In the genomic region with DNA sequence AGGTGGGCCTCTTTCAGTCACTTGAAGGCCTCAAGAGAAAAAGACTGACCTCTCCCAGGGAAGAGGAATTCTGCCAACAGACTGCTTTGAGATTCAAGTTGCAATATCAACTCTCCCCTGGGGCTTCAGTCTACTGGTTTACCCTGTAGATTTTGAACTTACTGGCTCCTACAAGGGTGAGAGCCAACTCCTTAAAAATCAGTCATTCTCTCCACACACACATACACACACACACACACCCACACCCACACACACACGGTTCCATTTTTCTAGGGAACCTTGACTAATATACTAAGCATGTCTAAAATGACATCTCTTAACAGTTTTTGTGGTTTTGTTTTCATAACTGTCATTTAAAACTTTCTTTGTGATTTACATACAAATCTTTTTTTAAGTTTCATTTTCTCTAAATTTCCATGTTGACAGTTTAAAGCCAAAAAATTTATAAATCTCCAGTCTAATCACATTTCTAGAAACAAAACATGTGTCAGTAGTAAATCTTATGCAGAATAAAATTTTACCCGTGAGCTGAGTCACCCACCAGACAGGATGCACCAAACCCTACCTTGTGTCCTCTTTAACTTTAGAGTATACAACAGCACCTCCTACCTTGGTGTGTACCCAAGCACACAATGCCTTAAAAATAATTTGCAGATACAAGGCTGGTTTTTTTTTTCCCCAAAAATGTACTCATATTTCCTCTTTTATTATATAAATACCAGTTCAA, we compare ENCODE assay signal across 11 cellular contexts.
DNase-seq lines count a peak whose midpoint lies in the region; ATAC-seq, FAIRE-seq and TF ChIP-seq lines count a peak whose summit lies in the region.
"Had no signal": no experiment of that assay in that cellular context is flagged by ENCODE, and none has a peak within 500 bp of the region (broad histone marks: within the 10 kb centered on the region; RNA-seq: fewer than 3 reads in every experiment).

No MANE protein-coding gene starts in this region.

- H3K4me3 ChIP-seq in SK-N-SH (ENCODE audit: low read depth in 2 of 2, low read length in 1 of 2) (no peak overlapping the region), H1 (ENCODE audit: extremely low read depth in 1 of 4, insufficient read depth in 2 of 4, low read depth in 3 of 4, low read length in 4 of 4) (no peak overlapping the region)
- H3K4me3 ChIP-seq: BLaER1, SJCRH30 had no signal

- peaks cover 3% of the 10 kb centered on the region for H3F3A ChIP-seq in SK-N-SH (replicated peaks; ENCODE audit: insufficient read depth)

- no peak overlapping the region for H3K4me2 ChIP-seq in SK-N-SH
- H3K4me2 ChIP-seq in H1 (ENCODE audit: insufficient read depth in 1 of 2, low read depth in 2 of 2, low read length in 2 of 2), result no peak overlapping the region
- H3K4me2 ChIP-seq: BLaER1 had no signal

- TF ChIP-seq EP300 in SK-N-SH (IDR thresholded peaks at IDR 0.05; ENCODE audit: borderline replicate concordance in 1 of 2, low read depth in 1 of 2, low read length in 1 of 2) (no peak), H1 (IDR thresholded peaks at IDR 0.05; ENCODE audit: borderline replicate concordance in 1 of 2, low read depth in 2 of 2, low read length in 2 of 2) (no peak)

- H3K23me2 ChIP-seq in H1 (ENCODE audit: low read depth, low read length), result no peaks in the 10 kb centered on the region

- H2AFZ ChIP-seq in SK-N-SH (ENCODE audit: low read depth), result no peak overlapping the region
- peak overlapping the region; percentile 29; the same call in 1 of the 2 replicates for H2AFZ ChIP-seq in H1 (ENCODE audit: low read length)

- CTCF ChIA-PET in SK-N-SH (lab: Yijun Ruan, JAX), result no interaction called here
- CTCF ChIA-PET in H1 (lab: Charles Lee; ENCODE audit: partially characterized antibody), result interaction anchor here (0.6 to 1.0 kb wide), 2 partner anchors 73 to 76 kb away, joined by 3 read pairs; no protein-coding TSS in a partner anchor

- H4K20me1 ChIP-seq in SK-N-SH (ENCODE audit: insufficient read depth), result no peaks in the 10 kb centered on the region
- no peaks in the 10 kb centered on the region for H4K20me1 ChIP-seq in H1 (replicated peaks in 1 of 2; ENCODE audit: control insufficient read depth in 1 of 2, insufficient read depth in 2 of 2, low read length in 2 of 2)
- H4K20me1 ChIP-seq: BLaER1 had no signal

- H3K79me1 ChIP-seq in H1 (ENCODE audit: low read depth, low read length), result no peaks in the 10 kb centered on the region

- H2BK120ac ChIP-seq in H1 (replicated peaks; ENCODE audit: low read depth, low read length), result no peak overlapping the region

- H3K14ac ChIP-seq in H1 (ENCODE audit: insufficient read length), result no peak overlapping the region

- H3K9ac ChIP-seq in SK-N-SH, result no peak overlapping the region
- no peak overlapping the region for H3K9ac ChIP-seq in H1 (replicated peaks in 1 of 4; ENCODE audit: extremely low read depth in 1 of 4, low read depth in 3 of 4, low read length in 3 of 4)
- H3K9ac ChIP-seq: BLaER1 had no signal

- no peaks in the 10 kb centered on the region for H3K9me3 ChIP-seq in SK-N-SH
- H3K9me3 ChIP-seq in H1 (ENCODE audit: insufficient read depth in 2 of 2, low read depth in 1 of 2, low read length in 1 of 2), result no peaks in the 10 kb centered on the region
- H3K9me3 ChIP-seq: BLaER1, SJCRH30 had no signal

- no peak overlapping the region for H4K8ac ChIP-seq in H1 (ENCODE audit: extremely low read depth, insufficient read depth, low read length)

- H3K36me3 ChIP-seq in SK-N-SH (replicated peaks in 1 of 2; ENCODE audit: control insufficient read depth in 1 of 2, insufficient read depth in 2 of 2, low read length in 1 of 2), result no peaks in the 10 kb centered on the region
- H3K36me3 ChIP-seq in H1 (ENCODE audit: control insufficient read depth in 2 of 4, insufficient read depth in 4 of 4, low read length in 3 of 4), result no peaks in the 10 kb centered on the region
- H3K36me3 ChIP-seq: BLaER1, SJCRH30 had no signal

- no peaks in the 10 kb centered on the region for H3K79me2 ChIP-seq in SK-N-SH (ENCODE audit: insufficient read depth)
- no peaks in the 10 kb centered on the region for H3K79me2 ChIP-seq in H1 (ENCODE audit: control insufficient read depth in 1 of 2, insufficient read depth in 2 of 2, low read length in 2 of 2)

- ATAC-seq in activated naive CD4-positive, alpha-beta T cell treated with anti-CD3 and anti-CD28 coated beads, Interleukin-2, amount 50 U/mL, for 72 hours, result peak; percentile 57 to 86
- no peak for ATAC-seq in HG02588 (IDR thresholded peaks at IDR 0.05; ENCODE audit: unreplicated experiment)

- FAIRE-seq in H1 (lab: Jason Lieb, UNC), result no peak

- H2BK15ac ChIP-seq in H1 (ENCODE audit: low read length), result no peak overlapping the region

- TF ChIP-seq RAD21 in SK-N-SH (IDR thresholded peaks at IDR 0.05; ENCODE audit: low read length) (no peak), H1 (IDR thresholded peaks at IDR 0.05 in 1 of 2, conservative IDR thresholded peaks at IDR 0.05 in 1 of 2; ENCODE audit: low read depth in 2 of 2, low read length in 2 of 2) (no peak)

- H3K4me1 ChIP-seq in SK-N-SH (ENCODE audit: control insufficient read depth in 1 of 2, insufficient read depth in 2 of 2, low read depth in 1 of 2, low read length in 1 of 2) (no peaks in the 10 kb centered on the region), H1 (replicated peaks in 1 of 4; ENCODE audit: control insufficient read depth in 3 of 4, insufficient read depth in 4 of 4, low read length in 3 of 4) (no peaks in the 10 kb centered on the region)
- H3K4me1 ChIP-seq: BLaER1, SJCRH30 had no signal

- H3K27ac ChIP-seq in SK-N-SH (ENCODE audit: low read depth in 2 of 2, low read length in 1 of 2) (no peak overlapping the region), H1 (ENCODE audit: low read depth, low read length) (no peak overlapping the region)
- H3K27ac ChIP-seq: BLaER1, SJCRH30 had no signal

- no peak overlapping the region for H3K18ac ChIP-seq in H1 (ENCODE audit: extremely low read depth, low read length)

- H2BK12ac ChIP-seq in H1 (ENCODE audit: low read depth, low read length), result no peak overlapping the region

- no peak overlapping the region for H4K91ac ChIP-seq in H1 (replicated peaks; ENCODE audit: insufficient read length, low read length)

- no peaks in the 10 kb centered on the region for H3K27me3 ChIP-seq in SK-N-SH (ENCODE audit: insufficient read depth)
- H3K27me3 ChIP-seq in H1 (replicated peaks in 1 of 4; ENCODE audit: control insufficient read depth in 3 of 4, extremely low read depth in 1 of 4, insufficient read depth in 3 of 4, low read length in 3 of 4), result no peaks in the 10 kb centered on the region
- H3K27me3 ChIP-seq: BLaER1, SJCRH30 had no signal

- no peak overlapping the region for H3K27ac Mint-ChIP-seq in activated naive CD4-positive, alpha-beta T cell treated with anti-CD3 and anti-CD28 coated beads, Interleukin-2, amount 50 U/mL, for 72 hours
- H3K27ac Mint-ChIP-seq in stimulated activated naive CD8-positive, alpha-beta T cell treated with anti-CD3 and anti-CD28 coated beads, Interleukin-15, Interleukin-2, amounts not matched to agents 100 ng/mL and 50 ng/mL, for 24 hours, result peak overlapping the region; percentile 75

- 23% methylated on average over 2 of the region's 2 CpGs for WGBS in SK-N-SH (ENCODE audit: low lambda C conversion rate)
- WGBS in H1 (ENCODE audit: extremely low coverage in 1 of 2, insufficient coverage in 1 of 2, insufficient read length in 1 of 2, insufficient replicate concordance in 2 of 2, low coverage in 1 of 2, low lambda C conversion rate in 2 of 2, missing lambda C conversion rate in 1 of 2), 2 experiments, result 75% methylated on average over 2 of the region's 2 CpGs; no CpG with 5 or more reads in 1 of the 2 experiments

- H3K23ac ChIP-seq in H1 (ENCODE audit: insufficient read length), result no peak overlapping the region

- H2AK5ac ChIP-seq in H1 (ENCODE audit: low read depth, low read length), result no peak overlapping the region

- no peak for TF ChIP-seq POLR2A in H1 (IDR thresholded peaks at IDR 0.05; ENCODE audit: control extremely low read depth in 1 of 2, low read depth in 2 of 2, low read length in 2 of 2)

- no peak for DNase-seq in activated naive CD4-positive, alpha-beta T cell treated with anti-CD3 and anti-CD28 coated beads, Interleukin-2, amount 50 U/mL, for 72 hours (ENCODE audit: low spot score in 2 of 2)
- DNase-seq in activated naive CD4-positive, alpha-beta T cell treated with anti-CD3 and anti-CD28 coated beads, Interleukin-2, amount 50 U/mL, for 16 hours, result no peak
- no peak for DNase-seq in SK-N-SH
- DNase-seq in H1 (ENCODE audit: low read depth in 1 of 2, low spot score in 2 of 2), result no peak
- no peak for DNase-seq in T-helper 9 cell
- no peak for DNase-seq in NCI-H748 (lab: John Stamatoyannopoulos, UW; ENCODE audit: unreplicated experiment)

- peaks cover 6 to 15% of the 10 kb centered on the region in 2 donors for H3K9me3 Mint-ChIP-seq in activated naive CD4-positive, alpha-beta T cell treated with anti-CD3 and anti-CD28 coated beads, Interleukin-2, amount 50 U/mL, for 72 hours
- H3K9me3 Mint-ChIP-seq in stimulated activated naive CD8-positive, alpha-beta T cell treated with anti-CD3 and anti-CD28 coated beads, Interleukin-15, Interleukin-2, amounts not matched to agents 100 ng/mL and 50 ng/mL, for 24 hours, result peaks cover 7% of the 10 kb centered on the region

- POLR2A ChIA-PET in SK-N-SH (lab: Yijun Ruan, JAX) (no interaction called here), H1 (lab: Charles Lee; ENCODE audit: partially characterized antibody) (no interaction called here)

- H3K4ac ChIP-seq in H1 (replicated peaks; ENCODE audit: insufficient read length, low read depth, low read length), result no peak overlapping the region

- peak overlapping the region; percentile 32 for H3K4me3 Mint-ChIP-seq in stimulated activated naive CD8-positive, alpha-beta T cell treated with anti-CD3 and anti-CD28 coated beads, Interleukin-15, Interleukin-2, amounts not matched to agents 100 ng/mL and 50 ng/mL, for 24 hours
- H3K4me3 Mint-ChIP-seq: neural crest cell had no signal

- no peak overlapping the region for H3K56ac ChIP-seq in H1 (replicated peaks; ENCODE audit: insufficient read length, low read depth, low read length)

- H3K36me3 Mint-ChIP-seq in activated naive CD4-positive, alpha-beta T cell treated with anti-CD3 and anti-CD28 coated beads, Interleukin-2, amount 50 U/mL, for 72 hours, result no peaks in the 10 kb centered on the region
- H3K36me3 Mint-ChIP-seq in stimulated activated naive CD8-positive, alpha-beta T cell treated with anti-CD3 and anti-CD28 coated beads, Interleukin-15, Interleukin-2, amounts not matched to agents 100 ng/mL and 50 ng/mL, for 24 hours (ENCODE audit: low read depth), result no peaks in the 10 kb centered on the region

- H4K5ac ChIP-seq in H1 (ENCODE audit: insufficient read length, low read depth, low read length), result no peak overlapping the region

- H3K9me2 ChIP-seq in SK-N-SH, result no peaks in the 10 kb centered on the region

- H2BK20ac ChIP-seq in H1 (ENCODE audit: low read length), result no peak overlapping the region

- peaks cover 3% of the 10 kb centered on the region for H3K27me3 Mint-ChIP-seq in stimulated activated naive CD8-positive, alpha-beta T cell treated with anti-CD3 and anti-CD28 coated beads, Interleukin-15, Interleukin-2, amounts not matched to agents 100 ng/mL and 50 ng/mL, for 24 hours

- TF ChIP-seq CTCF in SK-N-SH (IDR thresholded peaks at IDR 0.05) (peak; percentile 10; the same call in 1 of the 2 replicates), H1 (IDR thresholded peaks at IDR 0.05; ENCODE audit: control extremely low read depth in 1 of 3, insufficient read depth in 1 of 3, low read depth in 1 of 3, low read length in 3 of 3) (no peak)

- no peak overlapping the region for H2BK5ac ChIP-seq in H1 (ENCODE audit: low read depth, low read length)

- peaks cover 41% of the 10 kb centered on the region for H3K4me1 Mint-ChIP-seq in stimulated activated naive CD8-positive, alpha-beta T cell treated with anti-CD3 and anti-CD28 coated beads, Interleukin-15, Interleukin-2, amounts not matched to agents 100 ng/mL and 50 ng/mL, for 24 hours (ENCODE audit: low read depth)
- H3K4me1 Mint-ChIP-seq: neural crest cell had no signal
